10 cellular contexts compared by ENCODE assay signal in the genomic region with DNA sequence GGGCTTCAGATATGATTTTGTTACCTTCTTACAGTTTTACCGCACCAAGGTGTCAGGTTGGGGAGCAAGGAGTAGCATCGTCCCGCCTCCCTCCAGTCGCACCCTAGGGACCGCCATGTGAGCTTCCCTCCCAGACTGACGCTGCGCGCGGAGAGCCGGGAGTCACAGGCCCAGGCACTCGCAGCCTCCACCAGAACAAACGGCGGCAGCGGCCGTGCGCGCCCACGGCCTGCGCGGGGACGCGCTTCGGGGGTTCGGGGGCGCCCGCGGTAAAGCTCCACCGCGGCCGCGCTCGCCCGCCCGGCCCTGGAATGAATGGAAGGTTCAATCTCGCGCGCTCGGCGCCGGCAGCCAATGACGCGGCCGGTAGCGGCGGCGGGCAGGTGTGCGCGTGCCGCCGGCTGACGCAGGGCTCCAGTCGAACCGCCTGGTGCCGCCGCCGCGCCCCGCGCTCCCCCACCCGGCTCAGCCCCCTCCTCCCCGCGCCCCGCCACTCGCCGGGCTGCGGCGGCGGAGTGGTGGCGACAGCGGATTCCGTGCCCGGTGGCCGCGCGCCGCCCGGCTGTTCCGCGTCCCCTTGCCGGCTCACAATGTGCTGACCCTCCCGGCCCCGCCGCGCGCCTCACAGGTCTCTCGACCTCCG. TPM values are rescaled to one million over a fixed set of nuclear protein-coding genes. Genes with fewer than 3 reads are reported as not detected.
A peak's percentile ranks its signal among the peaks of the same experiment; 100 is the strongest.
DNase-seq lines count a peak whose midpoint lies in the region; ATAC-seq and TF ChIP-seq lines count a peak whose summit lies in the region.
"Had no signal": no experiment of that assay in that cellular context is flagged by ENCODE, and none has a peak within 500 bp of the region (broad histone marks: within the 10 kb centered on the region; RNA-seq: fewer than 3 reads in every experiment).

No MANE protein-coding gene starts in this region.

- no peaks in the 10 kb centered on the region for H3F3A ChIP-seq in neural cell (ENCODE audit: insufficient read depth, low read length, poor library complexity, severe bottlenecking)

- peaks cover 4% of the 10 kb centered on the region; the same call in 1 of the 2 replicates for H3K4me1 ChIP-seq in BE2C
- H3K4me1 ChIP-seq: upper lobe of right lung had no signal

- H3K4me2 ChIP-seq in neural cell (ENCODE audit: low read length), result peak overlapping the region; percentile 59

- TF ChIP-seq CTCF in BE2C (IDR thresholded peaks at IDR 0.05; ENCODE audit: low read depth, low read length) (no peak), fibroblast of the aortic adventitia (IDR thresholded peaks at IDR 0.05; ENCODE audit: insufficient read depth, low read length) (no peak), neural cell (IDR thresholded peaks at IDR 0.05; ENCODE audit: poor library complexity, severe bottlenecking) (peak; percentile 23), GM10266 (IDR thresholded peaks at IDR 0.05; ENCODE audit: control insufficient read depth, insufficient read depth, low read depth, missing control alignments) (no peak)

- peak; percentile 9 for TF ChIP-seq EP300 in neural cell (conservative IDR thresholded peaks at IDR 0.05; ENCODE audit: poor library complexity, severe bottlenecking)

- H3K9me2 ChIP-seq in neural cell (ENCODE audit: insufficient read depth, low read length), result no peaks in the 10 kb centered on the region

- H4K20me1 ChIP-seq in neural cell (ENCODE audit: insufficient read depth), result no peaks in the 10 kb centered on the region

- ATAC-seq in GM19463 (IDR thresholded peaks at IDR 0.05; ENCODE audit: unreplicated experiment), result no peak

- H2AFZ ChIP-seq in neural cell (ENCODE audit: low read depth, low read length), result peak overlapping the region; percentile 54

- H3K27ac ChIP-seq in neural cell (ENCODE audit: low read length), result peak overlapping the region; percentile 92
- H3K27ac ChIP-seq: upper lobe of right lung had no signal

- no peak for TF ChIP-seq RAD21 in neural cell (conservative IDR thresholded peaks at IDR 0.05)

- H3K9me3 ChIP-seq in BE2C, result no peaks in the 10 kb centered on the region
- H3K9me3 ChIP-seq in neural cell (ENCODE audit: low read length), result no peaks in the 10 kb centered on the region
- H3K9me3 ChIP-seq: upper lobe of right lung had no signal

- H3K9ac ChIP-seq in neural cell (ENCODE audit: low read length), result peak overlapping the region; percentile 90

- peak overlapping the region; percentile 77 for H3K4me3 ChIP-seq in BE2C (ENCODE audit: low read depth, low read length)
- H3K4me3 ChIP-seq in fibroblast of the aortic adventitia (ENCODE audit: low read depth, low read length), result peak overlapping the region; percentile 56
- H3K4me3 ChIP-seq in neural cell (ENCODE audit: low read length), result peak overlapping the region; percentile 84

- H3K36me3 ChIP-seq in BE2C (no peaks in the 10 kb centered on the region), neural cell (ENCODE audit: insufficient read depth, low read length) (no peaks in the 10 kb centered on the region)
- H3K36me3 ChIP-seq: upper lobe of right lung had no signal

- no peaks in the 10 kb centered on the region for H3K27me3 ChIP-seq in BE2C
- no peaks in the 10 kb centered on the region for H3K27me3 ChIP-seq in neural cell (ENCODE audit: insufficient read depth, low read depth, low read length)

- H3K79me2 ChIP-seq in neural cell (replicated peaks; ENCODE audit: insufficient read depth, low read length), result peaks cover 38% of the 10 kb centered on the region

- DNase-seq in BE2C, result peak; percentile 81
- DNase-seq in SK-N-DZ (ENCODE audit: low spot score), result peak; percentile 89
- no peak for DNase-seq in fibroblast of the aortic adventitia (ENCODE audit: low read depth)
- DNase-seq in MV-4-11 (lab: John Stamatoyannopoulos, UW), result no peak
- no peak for DNase-seq in NCI-H1092 treated with DMSO at 0.1 percent for 48 hours (lab: John Stamatoyannopoulos, UW)
- DNase-seq in GM10266 (ENCODE audit: extremely low spot score), result no peak
- DNase-seq: Karpas-422, upper lobe of right lung had no signal

TF ChIP-seq in neural cell, 6 proteins besides CTCF, POLR2A, EP300 and RAD21:
- TF ChIP-seq POLR2AphosphoS5 (IDR thresholded peaks at IDR 0.05) (peak; percentile 4), MXI1 (conservative IDR thresholded peaks at IDR 0.05; ENCODE audit: poor library complexity, severe bottlenecking) (peak; percentile 88), SMC3 (conservative IDR thresholded peaks at IDR 0.05; ENCODE audit: poor library complexity) (peak; percentile 18)
- TF ChIP-seq, protein P1, sequence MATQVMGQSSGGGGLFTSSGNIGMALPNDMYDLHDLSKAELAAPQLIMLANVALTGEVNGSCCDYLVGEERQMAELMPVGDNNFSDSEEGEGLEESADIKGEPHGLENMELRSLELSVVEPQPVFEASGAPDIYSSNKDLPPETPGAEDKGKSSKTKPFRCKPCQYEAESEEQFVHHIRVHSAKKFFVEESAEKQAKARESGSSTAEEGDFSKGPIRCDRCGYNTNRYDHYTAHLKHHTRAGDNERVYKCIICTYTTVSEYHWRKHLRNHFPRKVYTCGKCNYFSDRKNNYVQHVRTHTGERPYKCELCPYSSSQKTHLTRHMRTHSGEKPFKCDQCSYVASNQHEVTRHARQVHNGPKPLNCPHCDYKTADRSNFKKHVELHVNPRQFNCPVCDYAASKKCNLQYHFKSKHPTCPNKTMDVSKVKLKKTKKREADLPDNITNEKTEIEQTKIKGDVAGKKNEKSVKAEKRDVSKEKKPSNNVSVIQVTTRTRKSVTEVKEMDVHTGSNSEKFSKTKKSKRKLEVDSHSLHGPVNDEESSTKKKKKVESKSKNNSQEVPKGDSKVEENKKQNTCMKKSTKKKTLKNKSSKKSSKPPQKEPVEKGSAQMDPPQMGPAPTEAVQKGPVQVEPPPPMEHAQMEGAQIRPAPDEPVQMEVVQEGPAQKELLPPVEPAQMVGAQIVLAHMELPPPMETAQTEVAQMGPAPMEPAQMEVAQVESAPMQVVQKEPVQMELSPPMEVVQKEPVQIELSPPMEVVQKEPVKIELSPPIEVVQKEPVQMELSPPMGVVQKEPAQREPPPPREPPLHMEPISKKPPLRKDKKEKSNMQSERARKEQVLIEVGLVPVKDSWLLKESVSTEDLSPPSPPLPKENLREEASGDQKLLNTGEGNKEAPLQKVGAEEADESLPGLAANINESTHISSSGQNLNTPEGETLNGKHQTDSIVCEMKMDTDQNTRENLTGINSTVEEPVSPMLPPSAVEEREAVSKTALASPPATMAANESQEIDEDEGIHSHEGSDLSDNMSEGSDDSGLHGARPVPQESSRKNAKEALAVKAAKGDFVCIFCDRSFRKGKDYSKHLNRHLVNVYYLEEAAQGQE (IDR thresholded peaks at IDR 0.05; ENCODE audit: borderline replicate concordance), result no peak
TF ChIP-seq in neural cell: peak in this region for 3.

RNA-seq across cellular contexts. Expression of a gene that starts 16.5 kb away (rescaled TPM):
- 9.6 TPM for polyA plus RNA-seq in BE2C (2012; ENCODE audit: insufficient read depth, insufficient read length, low read depth)
- polyA plus RNA-seq in SK-N-DZ (2014; cell fraction: cytosol; rRNA removed), result 34.6 and 39.7 TPM in 2 replicates
- 20.0 and 20.5 TPM in 2 replicates for polyA plus RNA-seq in SK-N-DZ (2014; cell fraction: nucleus; rRNA removed)
- not detected in 2 replicates for total RNA-seq in fibroblast of the aortic adventitia (ENCODE audit: low replicate concordance)
- polyA plus RNA-seq in neural cell, result 17.4 and 19.1 TPM in 2 replicates
- 39.9 and 41.0 TPM in 2 replicates for polyA minus RNA-seq in neural cell
- total RNA-seq: upper lobe of right lung had no signal

Comparison
In these comparisons a context has a peak if more than half of its experiments do, and no peak if none do; other contexts are left out.
1. DNase-seq: peak in BE2C (single experiment) and SK-N-DZ (single experiment); none in fibroblast of the aortic adventitia (single experiment), MV-4-11 (single experiment), NCI-H1092 treated with DMSO at 0.1 percent for 48 hours (single experiment) and GM10266 (single experiment).
2. Peak in every context shown above with its lines, with median percentiles within 50 percentile points of each other: H3K4me3 ChIP-seq.